ENCODE assay signal across 1 cellular context in the genomic region with DNA sequence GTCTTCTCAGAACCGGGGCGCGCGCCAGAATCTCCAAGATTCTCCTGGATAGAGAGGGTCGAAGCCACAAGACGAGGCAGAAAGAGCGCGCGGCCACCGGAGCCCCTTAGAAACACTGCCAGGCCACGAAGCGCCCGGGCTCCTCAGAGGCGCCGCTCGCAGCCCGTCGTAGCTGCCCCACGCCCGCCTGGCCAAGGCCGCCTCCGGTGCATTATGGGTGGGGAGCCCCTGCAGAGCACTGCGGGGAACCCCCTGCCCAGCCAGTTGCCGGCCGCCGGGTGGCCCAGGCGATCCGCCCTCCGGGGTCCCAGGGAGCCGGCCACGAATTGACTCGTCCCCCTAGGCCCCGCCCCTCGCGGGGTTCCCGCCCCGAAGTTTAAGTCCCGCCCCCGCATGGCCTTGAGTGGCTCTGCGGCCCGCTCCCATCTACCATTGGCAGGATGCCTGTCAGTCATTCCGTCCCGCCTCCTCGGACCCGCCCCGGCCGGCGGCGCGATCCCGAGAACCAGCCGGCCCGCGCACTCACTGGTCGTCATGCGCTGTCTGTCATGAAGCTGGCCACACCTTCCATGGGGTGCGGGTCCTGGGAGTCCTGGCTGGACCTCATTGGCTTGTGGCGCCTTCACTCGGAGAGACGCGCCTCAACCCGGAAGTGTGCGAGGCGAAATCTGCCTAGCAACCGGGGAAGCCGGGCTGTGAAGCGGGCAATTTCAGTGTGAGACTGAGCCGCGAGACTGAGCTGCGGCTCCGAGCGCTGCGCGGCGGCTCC.
A peak's percentile ranks its signal among the peaks of the same experiment; 100 is the strongest.
TF ChIP-seq lines count a peak whose summit lies in the region.

No MANE protein-coding gene starts in this region.

TF ChIP-seq in HepG2, 621 proteins besides CTCF, POLR2A, EP300 and RAD21 (continued from another document and continues in another):
- no peak for TF ChIP-seq KIAA2018 (CRISPR knock-in tag; IDR thresholded peaks at IDR 0.05; ENCODE audit: borderline replicate concordance)
- TF ChIP-seq ZNF432 (CRISPR knock-in tag; IDR thresholded peaks at IDR 0.05; ENCODE audit: borderline replicate concordance), result no peak
- no peak for TF ChIP-seq LCORL (IDR thresholded peaks at IDR 0.05)
- TF ChIP-seq LCORL (CRISPR knock-in tag; IDR thresholded peaks at IDR 0.05), result 0 out of 2 replicates have a peak, but pooled peaks have one; percentile 34
- 0 out of 2 replicates have a peak, but pooled peaks have one; percentile 29 for TF ChIP-seq ZNF317 (CRISPR knock-in tag; IDR thresholded peaks at IDR 0.05)
- TF ChIP-seq ZFP82 (CRISPR knock-in tag; IDR thresholded peaks at IDR 0.05; ENCODE audit: borderline replicate concordance), result no peak
- TF ChIP-seq, protein P1, sequence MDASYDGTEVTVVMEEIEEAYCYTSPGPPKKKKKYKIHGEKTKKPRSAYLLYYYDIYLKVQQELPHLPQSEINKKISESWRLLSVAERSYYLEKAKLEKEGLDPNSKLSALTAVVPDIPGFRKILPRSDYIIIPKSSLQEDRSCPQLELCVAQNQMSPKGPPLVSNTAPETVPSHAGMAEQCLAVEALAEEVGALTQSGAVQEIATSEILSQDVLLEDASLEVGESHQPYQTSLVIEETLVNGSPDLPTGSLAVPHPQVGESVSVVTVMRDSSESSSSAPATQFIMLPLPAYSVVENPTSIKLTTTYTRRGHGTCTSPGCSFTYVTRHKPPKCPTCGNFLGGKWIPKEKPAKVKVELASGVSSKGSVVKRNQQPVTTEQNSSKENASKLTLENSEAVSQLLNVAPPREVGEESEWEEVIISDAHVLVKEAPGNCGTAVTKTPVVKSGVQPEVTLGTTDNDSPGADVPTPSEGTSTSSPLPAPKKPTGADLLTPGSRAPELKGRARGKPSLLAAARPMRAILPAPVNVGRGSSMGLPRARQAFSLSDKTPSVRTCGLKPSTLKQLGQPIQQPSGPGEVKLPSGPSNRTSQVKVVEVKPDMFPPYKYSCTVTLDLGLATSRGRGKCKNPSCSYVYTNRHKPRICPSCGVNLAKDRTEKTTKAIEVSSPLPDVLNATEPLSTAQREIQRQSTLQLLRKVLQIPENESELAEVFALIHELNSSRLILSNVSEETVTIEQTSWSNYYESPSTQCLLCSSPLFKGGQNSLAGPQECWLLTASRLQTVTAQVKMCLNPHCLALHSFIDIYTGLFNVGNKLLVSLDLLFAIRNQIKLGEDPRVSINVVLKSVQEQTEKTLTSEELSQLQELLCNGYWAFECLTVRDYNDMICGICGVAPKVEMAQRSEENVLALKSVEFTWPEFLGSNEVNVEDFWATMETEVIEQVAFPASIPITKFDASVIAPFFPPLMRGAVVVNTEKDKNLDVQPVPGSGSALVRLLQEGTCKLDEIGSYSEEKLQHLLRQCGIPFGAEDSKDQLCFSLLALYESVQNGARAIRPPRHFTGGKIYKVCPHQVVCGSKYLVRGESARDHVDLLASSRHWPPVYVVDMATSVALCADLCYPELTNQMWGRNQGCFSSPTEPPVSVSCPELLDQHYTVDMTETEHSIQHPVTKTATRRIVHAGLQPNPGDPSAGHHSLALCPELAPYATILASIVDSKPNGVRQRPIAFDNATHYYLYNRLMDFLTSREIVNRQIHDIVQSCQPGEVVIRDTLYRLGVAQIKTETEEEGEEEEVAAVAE (CRISPR knock-in tag; IDR thresholded peaks at IDR 0.05; ENCODE audit: borderline replicate concordance), result 0 out of 2 replicates have a peak, but pooled peaks have one; percentile 48
- TF ChIP-seq, protein P2, sequence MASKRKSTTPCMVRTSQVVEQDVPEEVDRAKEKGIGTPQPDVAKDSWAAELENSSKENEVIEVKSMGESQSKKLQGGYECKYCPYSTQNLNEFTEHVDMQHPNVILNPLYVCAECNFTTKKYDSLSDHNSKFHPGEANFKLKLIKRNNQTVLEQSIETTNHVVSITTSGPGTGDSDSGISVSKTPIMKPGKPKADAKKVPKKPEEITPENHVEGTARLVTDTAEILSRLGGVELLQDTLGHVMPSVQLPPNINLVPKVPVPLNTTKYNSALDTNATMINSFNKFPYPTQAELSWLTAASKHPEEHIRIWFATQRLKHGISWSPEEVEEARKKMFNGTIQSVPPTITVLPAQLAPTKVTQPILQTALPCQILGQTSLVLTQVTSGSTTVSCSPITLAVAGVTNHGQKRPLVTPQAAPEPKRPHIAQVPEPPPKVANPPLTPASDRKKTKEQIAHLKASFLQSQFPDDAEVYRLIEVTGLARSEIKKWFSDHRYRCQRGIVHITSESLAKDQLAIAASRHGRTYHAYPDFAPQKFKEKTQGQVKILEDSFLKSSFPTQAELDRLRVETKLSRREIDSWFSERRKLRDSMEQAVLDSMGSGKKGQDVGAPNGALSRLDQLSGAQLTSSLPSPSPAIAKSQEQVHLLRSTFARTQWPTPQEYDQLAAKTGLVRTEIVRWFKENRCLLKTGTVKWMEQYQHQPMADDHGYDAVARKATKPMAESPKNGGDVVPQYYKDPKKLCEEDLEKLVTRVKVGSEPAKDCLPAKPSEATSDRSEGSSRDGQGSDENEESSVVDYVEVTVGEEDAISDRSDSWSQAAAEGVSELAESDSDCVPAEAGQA (IDR thresholded peaks at IDR 0.05; ENCODE audit: low read depth), result no peak; the same call in 1 of the 2 replicates
- TF ChIP-seq, protein P2 (CRISPR knock-in tag; IDR thresholded peaks at IDR 0.05; ENCODE audit: borderline replicate concordance), result no peak
- TF ChIP-seq, protein P3, sequence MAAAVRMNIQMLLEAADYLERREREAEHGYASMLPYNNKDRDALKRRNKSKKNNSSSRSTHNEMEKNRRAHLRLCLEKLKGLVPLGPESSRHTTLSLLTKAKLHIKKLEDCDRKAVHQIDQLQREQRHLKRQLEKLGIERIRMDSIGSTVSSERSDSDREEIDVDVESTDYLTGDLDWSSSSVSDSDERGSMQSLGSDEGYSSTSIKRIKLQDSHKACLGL (CRISPR knock-in tag; IDR thresholded peaks at IDR 0.05), result peak; percentile 35; the same call in 1 of the 2 replicates
- 0 out of 2 replicates have a peak, but pooled peaks have one; percentile 32 for TF ChIP-seq ZNF574 (CRISPR knock-in tag; IDR thresholded peaks at IDR 0.05)
- TF ChIP-seq, protein P4, sequence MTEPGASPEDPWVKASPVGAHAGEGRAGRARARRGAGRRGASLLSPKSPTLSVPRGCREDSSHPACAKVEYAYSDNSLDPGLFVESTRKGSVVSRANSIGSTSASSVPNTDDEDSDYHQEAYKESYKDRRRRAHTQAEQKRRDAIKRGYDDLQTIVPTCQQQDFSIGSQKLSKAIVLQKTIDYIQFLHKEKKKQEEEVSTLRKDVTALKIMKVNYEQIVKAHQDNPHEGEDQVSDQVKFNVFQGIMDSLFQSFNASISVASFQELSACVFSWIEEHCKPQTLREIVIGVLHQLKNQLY (CRISPR knock-in tag; IDR thresholded peaks at IDR 0.05), result peak; percentile 12; the same call in 1 of the 2 replicates
- TF ChIP-seq ZFP90 (CRISPR knock-in tag; IDR thresholded peaks at IDR 0.05; ENCODE audit: borderline replicate concordance), result no peak
- no peak for TF ChIP-seq MBNL3 (CRISPR knock-in tag; conservative IDR thresholded peaks at IDR 0.05)
- peak; percentile 100 for TF ChIP-seq RFXAP (CRISPR knock-in tag; IDR thresholded peaks at IDR 0.05; ENCODE audit: borderline replicate concordance)
- no peak for TF ChIP-seq RAD51 (IDR thresholded peaks at IDR 0.05; ENCODE audit: borderline replicate concordance)
- TF ChIP-seq ZNF160 (CRISPR knock-in tag; IDR thresholded peaks at IDR 0.05), result 0 out of 2 replicates have a peak, but pooled peaks have one; percentile 30
- peak; percentile 53 for TF ChIP-seq PHF8 (CRISPR knock-in tag; IDR thresholded peaks at IDR 0.05)
- TF ChIP-seq KAT8 (CRISPR knock-in tag; IDR thresholded peaks at IDR 0.05), result peak; percentile 60
- TF ChIP-seq ZNF33B (CRISPR knock-in tag; IDR thresholded peaks at IDR 0.05), result 0 out of 2 replicates have a peak, but pooled peaks have one; percentile 49
- TF ChIP-seq HOXA5 (CRISPR knock-in tag; IDR thresholded peaks at IDR 0.05), result 0 out of 2 replicates have a peak, but pooled peaks have one; percentile 35
